Comparison of ENCODE assay signal across 11 cellular contexts in genomic region chr1:24481843-24482610, GRCh38. TPM values are rescaled to one million over a fixed set of nuclear protein-coding genes. Genes with fewer than 3 reads are reported as not detected.
DNase-seq lines count a peak whose midpoint lies in the region; ATAC-seq and TF ChIP-seq lines count a peak whose summit lies in the region.
"Had no signal": no experiment of that assay in that cellular context is flagged by ENCODE, and none has a peak within 500 bp of the region (broad histone marks: within the 10 kb centered on the region; RNA-seq: fewer than 3 reads in every experiment).

No MANE protein-coding gene starts in this region.

- DNase-seq in activated CD4-positive, alpha-beta T cell treated with anti-CD3 and anti-CD28 coated beads, Interleukin-2, amount 10 ng/mL, durations not matched to agents 7 days and 5 days, result peak; percentile 63
- DNase-seq in activated CD4-positive, alpha-beta T cell treated with anti-CD3 and anti-CD28 coated beads, Interleukin-2, amount 50 U/mL, for 4 hours, result no peak
- DNase-seq in NOMO-1 treated with DMSO at 0.1 percent for 48 hours (lab: John Stamatoyannopoulos, UW; ENCODE audit: unreplicated experiment) (peak; percentile 31), smooth muscle cell (lab: John Stamatoyannopoulos, UW; ENCODE audit: unreplicated experiment) (no peak), KG1 (lab: John Stamatoyannopoulos, UW) (no peak), Right ventricle myocardium superior (no peak), GM19238 (ENCODE audit: insufficient read length, low spot score) (no peak)
- peak; percentile 30 for DNase-seq in activated naive CD8-positive, alpha-beta T cell treated with anti-CD3 and anti-CD28 coated beads for 36 hours
- DNase-seq: HCEC 1CT, NCI-H187 treated with DMSO at 0.1 percent for 48 hours had no signal

- CTCF ChIA-PET in activated CD4-positive, alpha-beta T cell treated with anti-CD3 and anti-CD28 coated beads, Interleukin-2, amount 10 ng/mL, durations not matched to agents 7 days and 5 days (lab: Charles Lee), result interaction anchor here (0.6 to 2.5 kb wide), 6 partner anchors 9 to 91 kb away, joined by 3 to 9 read pairs (median 4); partner anchors contain the start of gene NIPAL3

- no peak overlapping the region for H3K4me2 ChIP-seq in smooth muscle cell

- H3K27ac Mint-ChIP-seq in activated CD4-positive, alpha-beta T cell treated with anti-CD3 and anti-CD28 coated beads, Interleukin-2, amount 10 ng/mL, durations not matched to agents 7 days and 5 days, result peak overlapping the region; percentile 93
- H3K27ac Mint-ChIP-seq in activated naive CD8-positive, alpha-beta T cell treated with anti-CD3 and anti-CD28 coated beads for 36 hours, result peak overlapping the region; percentile 91

- H3K9ac ChIP-seq in smooth muscle cell (ENCODE audit: low read depth), result no peak overlapping the region

- POLR2A ChIA-PET in activated CD4-positive, alpha-beta T cell treated with anti-CD3 and anti-CD28 coated beads, Interleukin-2, amount 10 ng/mL, durations not matched to agents 7 days and 5 days (lab: Charles Lee), result interaction anchor here (0.6 to 1.1 kb wide), 2 partner anchors 21 to 478 kb away, joined by 4 to 5 read pairs; partner anchors contain the start of gene RCAN3

- no peaks in the 10 kb centered on the region for H3K4me1 ChIP-seq in smooth muscle cell (ENCODE audit: low read depth)

- peak overlapping the region; percentile 64 for H3K4me3 Mint-ChIP-seq in activated CD4-positive, alpha-beta T cell treated with anti-CD3 and anti-CD28 coated beads, Interleukin-2, amount 10 ng/mL, durations not matched to agents 7 days and 5 days
- peak overlapping the region; percentile 67 for H3K4me3 Mint-ChIP-seq in activated naive CD8-positive, alpha-beta T cell treated with anti-CD3 and anti-CD28 coated beads for 36 hours

- no peaks in the 10 kb centered on the region for H3K79me2 ChIP-seq in smooth muscle cell (ENCODE audit: low read depth)

- no peak for TF ChIP-seq CTCF in smooth muscle cell (IDR thresholded peaks at IDR 0.05; ENCODE audit: borderline replicate concordance, insufficient read depth, poor library complexity, severe bottlenecking)

- peaks cover 69% of the 10 kb centered on the region for H3K4me1 Mint-ChIP-seq in activated CD4-positive, alpha-beta T cell treated with anti-CD3 and anti-CD28 coated beads, Interleukin-2, amount 10 ng/mL, durations not matched to agents 7 days and 5 days
- peaks cover 63% of the 10 kb centered on the region for H3K4me1 Mint-ChIP-seq in activated naive CD8-positive, alpha-beta T cell treated with anti-CD3 and anti-CD28 coated beads for 36 hours

- peaks cover 3% of the 10 kb centered on the region for H3K9me3 Mint-ChIP-seq in activated CD4-positive, alpha-beta T cell treated with anti-CD3 and anti-CD28 coated beads, Interleukin-2, amount 10 ng/mL, durations not matched to agents 7 days and 5 days
- H3K9me3 Mint-ChIP-seq in activated naive CD8-positive, alpha-beta T cell treated with anti-CD3 and anti-CD28 coated beads for 36 hours, result no peaks in the 10 kb centered on the region

- WGBS in smooth muscle cell (ENCODE audit: low lambda C conversion rate), result 89% methylated on average over 16 of the region's 16 CpGs

- H4K20me1 ChIP-seq in smooth muscle cell (ENCODE audit: low read depth), result no peaks in the 10 kb centered on the region

- no peak for ATAC-seq in Right ventricle myocardium superior (ENCODE audit: poor library complexity)

- H3K27ac ChIP-seq in smooth muscle cell (ENCODE audit: low read depth), result no peak overlapping the region
- H3K27ac ChIP-seq: thoracic aorta had no signal

- H3K27me3 ChIP-seq in smooth muscle cell (ENCODE audit: low read depth), result no peaks in the 10 kb centered on the region

- H3K4me3 ChIP-seq in smooth muscle cell, result no peak overlapping the region
- H3K4me3 ChIP-seq: thoracic aorta had no signal

- no peaks in the 10 kb centered on the region for H3F3A ChIP-seq in smooth muscle cell (ENCODE audit: low read depth)

- peak overlapping the region; percentile 13 for H2AFZ ChIP-seq in smooth muscle cell (ENCODE audit: low read depth)

- H3K36me3 ChIP-seq in smooth muscle cell (ENCODE audit: low read depth), result no peaks in the 10 kb centered on the region
- H3K36me3 ChIP-seq: thoracic aorta had no signal

- no peaks in the 10 kb centered on the region for H3K9me3 ChIP-seq in smooth muscle cell (replicated peaks; ENCODE audit: low read depth)
- H3K9me3 ChIP-seq: thoracic aorta had no signal

- H3K27me3 Mint-ChIP-seq in activated CD4-positive, alpha-beta T cell treated with anti-CD3 and anti-CD28 coated beads, Interleukin-2, amount 10 ng/mL, durations not matched to agents 7 days and 5 days, result no peaks in the 10 kb centered on the region
- H3K27me3 Mint-ChIP-seq in activated naive CD8-positive, alpha-beta T cell treated with anti-CD3 and anti-CD28 coated beads for 36 hours, result no peaks in the 10 kb centered on the region

- peaks cover 39% of the 10 kb centered on the region for H3K36me3 Mint-ChIP-seq in activated CD4-positive, alpha-beta T cell treated with anti-CD3 and anti-CD28 coated beads, Interleukin-2, amount 10 ng/mL, durations not matched to agents 7 days and 5 days (ENCODE audit: low read depth)
- peaks cover 53% of the 10 kb centered on the region for H3K36me3 Mint-ChIP-seq in activated naive CD8-positive, alpha-beta T cell treated with anti-CD3 and anti-CD28 coated beads for 36 hours

- intact Hi-C loops in Right ventricle myocardium superior (cut with DNase I), result no loop called here

RNA-seq across cellular contexts. Expression of gene RCAN3, which starts 20.6 kb away (rescaled TPM):
- total RNA-seq in activated CD4-positive, alpha-beta T cell treated with anti-CD3 and anti-CD28 coated beads, Interleukin-2, amount 10 ng/mL, durations not matched to agents 7 days and 5 days, result 100 to 1,000 TPM in 1 of 2 experiments, 10 to 100 TPM in 1; 96.8 to 100 TPM
- 10 to 100 TPM; 67.2 to 67.7 TPM for total RNA-seq in activated naive CD8-positive, alpha-beta T cell treated with anti-CD3 and anti-CD28 coated beads for 36 hours
- 15.7 and 20.0 TPM in 2 replicates for total RNA-seq in smooth muscle cell
- 4.5 and 5.3 TPM in 2 replicates for polyA plus RNA-seq in smooth muscle cell
- total RNA-seq in Right ventricle myocardium superior, result 6.5 TPM

Comparison
In these comparisons a context has a peak if more than half of its experiments do, and no peak if none do; other contexts are left out.
1. DNase-seq: peak in activated CD4-positive, alpha-beta T cell treated with anti-CD3 and anti-CD28 coated beads, Interleukin-2, amount 10 ng/mL, durations not matched to agents 7 days and 5 days (single experiment), NOMO-1 treated with DMSO at 0.1 percent for 48 hours (single experiment) and activated naive CD8-positive, alpha-beta T cell treated with anti-CD3 and anti-CD28 coated beads for 36 hours (single experiment); none in activated CD4-positive, alpha-beta T cell treated with anti-CD3 and anti-CD28 coated beads, Interleukin-2, amount 50 U/mL, for 4 hours (0 of 2), smooth muscle cell (single experiment), KG1 (single experiment), Right ventricle myocardium superior (single experiment) and GM19238 (single experiment).